Comparison of ENCODE assay signal across 8 cellular contexts in the genomic region with DNA sequence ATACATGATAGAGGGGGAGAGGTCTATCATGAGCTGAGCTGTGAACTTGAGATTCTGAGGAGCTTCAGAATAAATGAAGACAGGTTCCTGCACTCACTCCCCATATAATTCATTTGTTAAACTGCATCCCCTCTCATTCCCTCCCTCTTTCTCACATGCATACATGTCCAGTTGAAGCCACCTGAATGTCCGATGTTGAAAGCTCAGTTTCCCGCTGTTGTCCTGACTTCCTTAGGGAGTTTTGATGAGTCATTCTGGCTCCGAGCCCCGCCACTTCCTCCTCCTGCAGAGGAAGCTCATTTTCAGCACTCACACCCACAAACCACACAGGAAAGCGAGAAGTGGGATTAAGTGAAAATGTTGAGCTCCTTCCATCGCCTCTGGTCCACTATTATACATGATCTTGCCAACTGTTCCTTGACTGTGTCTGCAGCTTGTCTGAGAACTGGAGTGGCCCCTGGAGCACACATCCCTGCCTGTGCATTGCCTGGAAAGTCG.
DNase-seq lines count a peak whose midpoint lies in the region; ATAC-seq and TF ChIP-seq lines count a peak whose summit lies in the region.

No MANE protein-coding gene starts in this region.

- no peak for TF ChIP-seq CTCF in fibroblast of the aortic adventitia (IDR thresholded peaks at IDR 0.05; ENCODE audit: insufficient read depth, low read length)

- H3K27ac Mint-ChIP-seq in T-helper 2 cell treated with Interferon-gamma antibody and Interleukin-4, amounts not matched to agents 5 μg/mL and 100 μg/mL, for 36 hours: peak overlapping the region; percentile 29

- peak; percentile 50 for ATAC-seq in HG02870 (IDR thresholded peaks at IDR 0.05; ENCODE audit: unreplicated experiment)

- H3K4me3 ChIP-seq in fibroblast of the aortic adventitia (ENCODE audit: low read depth, low read length): no peak overlapping the region

- no peaks in the 10 kb centered on the region for H3K36me3 Mint-ChIP-seq in T-helper 2 cell treated with Interferon-gamma antibody and Interleukin-4, amounts not matched to agents 5 μg/mL and 100 μg/mL, for 36 hours (ENCODE audit: low read depth)

- DNase-seq in GM04504 (ENCODE audit: low read depth) (peak; percentile 30), fibroblast of the aortic adventitia (ENCODE audit: low read depth) (peak; percentile 69), non-pigmented ciliary epithelial cell (ENCODE audit: low read depth) (peak; percentile 48), NCI-H1436 treated with DMSO at 0.1 percent for 48 hours (lab: John Stamatoyannopoulos, UW) (no peak), D341Med (ENCODE audit: low spot score) (no peak)
- DNase-seq in T-helper 2 cell treated with Interferon-gamma antibody and Interleukin-4, amounts not matched to agents 5 μg/mL and 100 μg/mL, for 36 hours (ENCODE audit: low spot score): peak; percentile 7
- no peak for DNase-seq in stimulated activated naive CD4-positive, alpha-beta T cell (lab: John Stamatoyannopoulos, UW)

- H3K9me3 Mint-ChIP-seq in T-helper 2 cell treated with Interferon-gamma antibody and Interleukin-4, amounts not matched to agents 5 μg/mL and 100 μg/mL, for 36 hours: no peaks in the 10 kb centered on the region

- peaks cover 30% of the 10 kb centered on the region for H3K27me3 Mint-ChIP-seq in T-helper 2 cell treated with Interferon-gamma antibody and Interleukin-4, amounts not matched to agents 5 μg/mL and 100 μg/mL, for 36 hours (ENCODE audit: low read depth)

- H3K4me1 Mint-ChIP-seq in T-helper 2 cell treated with Interferon-gamma antibody and Interleukin-4, amounts not matched to agents 5 μg/mL and 100 μg/mL, for 36 hours (ENCODE audit: low read depth): peaks cover 31% of the 10 kb centered on the region

- H3K4me3 Mint-ChIP-seq in T-helper 2 cell treated with Interferon-gamma antibody and Interleukin-4, amounts not matched to agents 5 μg/mL and 100 μg/mL, for 36 hours: peak overlapping the region; percentile 69

Comparison
In these comparisons a context has a peak if more than half of its experiments do, and no peak if none do; other contexts are left out.
1. DNase-seq: peak in GM04504 (single experiment), T-helper 2 cell treated with Interferon-gamma antibody and Interleukin-4, amounts not matched to agents 5 μg/mL and 100 μg/mL, for 36 hours (single experiment), fibroblast of the aortic adventitia (single experiment) and non-pigmented ciliary epithelial cell (single experiment); none in NCI-H1436 treated with DMSO at 0.1 percent for 48 hours (single experiment), stimulated activated naive CD4-positive, alpha-beta T cell (0 of 6) and D341Med (single experiment).